ENCODE assay signal across 16 cellular contexts in the genomic region with DNA sequence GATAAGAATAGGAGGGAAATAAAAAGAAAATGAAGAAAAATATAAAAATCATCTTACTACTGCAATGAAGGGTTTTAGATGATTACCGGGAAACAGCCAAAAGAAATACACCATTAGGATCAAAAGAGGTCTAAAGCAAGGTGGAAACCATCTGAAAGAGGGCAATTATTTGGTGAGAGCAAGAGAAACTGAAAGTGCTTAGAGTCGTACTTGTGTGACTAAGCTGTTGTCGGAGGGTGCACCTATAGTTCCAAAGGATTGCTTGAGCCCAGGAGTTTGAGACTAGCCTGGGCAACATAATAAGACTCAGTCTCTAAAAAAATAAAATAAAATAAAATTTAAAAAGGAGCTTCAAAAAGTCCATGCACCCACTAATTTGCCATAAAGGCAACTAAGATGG.
DNase-seq lines count a peak whose midpoint lies in the region; ATAC-seq and TF ChIP-seq lines count a peak whose summit lies in the region.
"Had no signal": no experiment of that assay in that cellular context is flagged by ENCODE, and none has a peak within 500 bp of the region (broad histone marks: within the 10 kb centered on the region; RNA-seq: fewer than 3 reads in every experiment).

No MANE protein-coding gene starts in this region.

- no peaks in the 10 kb centered on the region for H3K4me1 Mint-ChIP-seq in T-cell
- H3K4me1 Mint-ChIP-seq: stimulated activated effector memory CD8-positive, alpha-beta T cell treated with anti-CD3 and anti-CD28 coated beads, Interleukin-12 subunit alpha, Interleukin-12 subunit beta, amount 100 ng/mL, for 72 hours; T-helper 17 cell had no signal

- H3K9me3 ChIP-seq in DOHH2 (ENCODE audit: control insufficient read depth, insufficient read depth, low read length) (no peaks in the 10 kb centered on the region), OCI-LY7 (ENCODE audit: low read length) (no peaks in the 10 kb centered on the region)
- H3K9me3 ChIP-seq: esophagus squamous epithelium, Peyer's patch had no signal

- H3K4me2 ChIP-seq in DOHH2 (ENCODE audit: low read length), result peak overlapping the region; percentile 53
- peak overlapping the region; percentile 15; the same call in 1 of the 2 replicates for H3K4me2 ChIP-seq in OCI-LY7 (ENCODE audit: low read length)

- H3F3A ChIP-seq in DOHH2 (ENCODE audit: control insufficient read depth, insufficient read depth), result no peaks in the 10 kb centered on the region

- H3K27me3 ChIP-seq in DOHH2 (ENCODE audit: control insufficient read depth, low read length), result no peaks in the 10 kb centered on the region
- H3K27me3 ChIP-seq: esophagus squamous epithelium, Peyer's patch had no signal

- no peak overlapping the region for H3K4me3 Mint-ChIP-seq in T-cell
- H3K4me3 Mint-ChIP-seq: activated CD8-positive, alpha-beta T cell treated with anti-CD3 and anti-CD28 coated beads, Interleukin-2, amount 10 ng/mL, durations not matched to agents 7 days and 5 days; mesothelial cell of epicardium; stimulated activated effector memory CD8-positive, alpha-beta T cell treated with anti-CD3 and anti-CD28 coated beads, Interleukin-12 subunit alpha, Interleukin-12 subunit beta, amount 100 ng/mL, for 72 hours; T-helper 17 cell had no signal

- no peaks in the 10 kb centered on the region for H3K9me2 ChIP-seq in DOHH2 (replicated peaks; ENCODE audit: control insufficient read depth, low read length)
- H3K9me2 ChIP-seq in OCI-LY7 (ENCODE audit: insufficient read depth, low read length), result no peaks in the 10 kb centered on the region

- POLR2A ChIA-PET in OCI-LY7 (lab: Charles Lee) (no interaction called here), T-cell (lab: Charles Lee) (no interaction called here)

- H3K27ac Mint-ChIP-seq in T-cell, result no peak overlapping the region
- H3K27ac Mint-ChIP-seq: activated CD8-positive, alpha-beta T cell treated with anti-CD3 and anti-CD28 coated beads, Interleukin-2, amount 10 ng/mL, durations not matched to agents 7 days and 5 days; mesothelial cell of epicardium; stimulated activated effector memory CD8-positive, alpha-beta T cell treated with anti-CD3 and anti-CD28 coated beads, Interleukin-12 subunit alpha, Interleukin-12 subunit beta, amount 100 ng/mL, for 72 hours; T-helper 17 cell had no signal

- peaks cover 0 to 2% (median 0%) of the 10 kb centered on the region in 3 donors for H3K9me3 Mint-ChIP-seq in T-cell
- H3K9me3 Mint-ChIP-seq: mesothelial cell of epicardium had no signal

- no peak for DNase-seq in OCI-LY7 (ENCODE audit: low spot score)
- no peak for DNase-seq in NOMO-1 treated with DMSO at 0.1 percent for 48 hours (lab: John Stamatoyannopoulos, UW; ENCODE audit: unreplicated experiment)
- no peak for DNase-seq in COLO668 (lab: John Stamatoyannopoulos, UW; ENCODE audit: unreplicated experiment)
- no peak for DNase-seq in T-cell
- no peak for DNase-seq in cardiac septum (ENCODE audit: low spot score)
- DNase-seq: activated CD8-positive, alpha-beta T cell treated with anti-CD3 and anti-CD28 coated beads, Interleukin-2, amount 10 ng/mL, durations not matched to agents 7 days and 5 days; activated naive CD4-positive, alpha-beta T cell treated with anti-CD3 and anti-CD28 coated beads, Interleukin-2, amount 50 U/mL, for 16 hours; EL; esophagus squamous epithelium; Peyer's patch; T-helper 17 cell had no signal

- CTCF ChIA-PET in OCI-LY7 (lab: Charles Lee; ENCODE audit: unreplicated experiment) (no interaction called here), T-cell (lab: Charles Lee) (no interaction called here)

- peak; percentile 83 for ATAC-seq in GM21360 (IDR thresholded peaks at IDR 0.05; ENCODE audit: unreplicated experiment)
- peak; percentile 55 for ATAC-seq in HG03025 (IDR thresholded peaks at IDR 0.05; ENCODE audit: low FRiP score, unreplicated experiment)
- ATAC-seq in T-cell (replicated peaks in 1 of 4), result no peak
- ATAC-seq: activated CD8-positive, alpha-beta T cell treated with anti-CD3 and anti-CD28 coated beads, Interleukin-2, amount 10 ng/mL, durations not matched to agents 7 days and 5 days; stimulated activated effector memory CD8-positive, alpha-beta T cell treated with anti-CD3 and anti-CD28 coated beads, Interleukin-12 subunit alpha, Interleukin-12 subunit beta, amount 100 ng/mL, for 72 hours; T-helper 17 cell had no signal

- BruUV-seq in OCI-LY7 (replicated peaks; lab: Mats Ljungman, UMichigan), result no TSS peak

- H3K79me2 ChIP-seq in DOHH2 (ENCODE audit: control insufficient read depth, low read length), result no peaks in the 10 kb centered on the region
- H3K79me2 ChIP-seq in OCI-LY7 (ENCODE audit: insufficient read depth, low read depth, low read length), result no peaks in the 10 kb centered on the region

- intact Hi-C loops in OCI-LY7 (cut with micrococcal nuclease; ENCODE audit: unreplicated experiment), result loop anchor here (2.0 kb wide), 1 partner anchor 41 kb away; no protein-coding TSS in a partner anchor
- intact Hi-C loops in cardiac septum (cut with DNase I), result no loop called here

- no peak overlapping the region for H2AFZ ChIP-seq in OCI-LY7 (ENCODE audit: low read length)

- H3K4me3 ChIP-seq in DOHH2 (ENCODE audit: low read length), result peak overlapping the region; percentile 40
- H3K4me3 ChIP-seq in OCI-LY7 (ENCODE audit: low read depth, low read length, poor library complexity, severe bottlenecking), result no peak overlapping the region
- H3K4me3 ChIP-seq: esophagus squamous epithelium, Peyer's patch had no signal

- H3K36me3 ChIP-seq in DOHH2 (ENCODE audit: control insufficient read depth, low read length) (no peaks in the 10 kb centered on the region), OCI-LY7 (ENCODE audit: insufficient read depth, low read length) (no peaks in the 10 kb centered on the region)
- H3K36me3 ChIP-seq: esophagus squamous epithelium, Peyer's patch had no signal

- no peaks in the 10 kb centered on the region for H3K27me3 Mint-ChIP-seq in T-cell
- H3K27me3 Mint-ChIP-seq: T-helper 17 cell had no signal

- H3K27ac ChIP-seq in DOHH2 (ENCODE audit: low read depth, low read length), result no peak overlapping the region
- no peak overlapping the region for H3K27ac ChIP-seq in OCI-LY7 (ENCODE audit: low read depth, low read length, poor library complexity, severe bottlenecking)
- H3K27ac ChIP-seq: esophagus squamous epithelium, Peyer's patch had no signal

- H4K20me1 ChIP-seq in DOHH2 (ENCODE audit: control insufficient read depth, insufficient read depth, low read depth, low read length) (no peaks in the 10 kb centered on the region), OCI-LY7 (ENCODE audit: insufficient read depth, low read length) (no peaks in the 10 kb centered on the region)

- TF ChIP-seq CTCF in DOHH2 (IDR thresholded peaks at IDR 0.05; ENCODE audit: low read depth, low read length, poor library complexity, severe bottlenecking) (no peak), OCI-LY7 (conservative IDR thresholded peaks at IDR 0.05; ENCODE audit: low read length) (no peak)

- H3K4me1 ChIP-seq in DOHH2 (ENCODE audit: control insufficient read depth, low read length) (peaks cover 77% of the 10 kb centered on the region), OCI-LY7 (ENCODE audit: insufficient read depth, low read length, poor library complexity, severe bottlenecking) (no peaks in the 10 kb centered on the region)
- H3K4me1 ChIP-seq: esophagus squamous epithelium, Peyer's patch had no signal

- no peaks in the 10 kb centered on the region for H3K36me3 Mint-ChIP-seq in T-cell
- H3K36me3 Mint-ChIP-seq: mesothelial cell of epicardium; stimulated activated effector memory CD8-positive, alpha-beta T cell treated with anti-CD3 and anti-CD28 coated beads, Interleukin-12 subunit alpha, Interleukin-12 subunit beta, amount 100 ng/mL, for 72 hours had no signal

Comparison
In these comparisons a context has a peak if more than half of its experiments do, and no peak if none do; other contexts are left out.
1. ATAC-seq: peak in GM21360 (single experiment) and HG03025 (single experiment); none in T-cell (0 of 4).